Comparison of ENCODE assay signal across 8 cellular contexts in genomic region chr14:54440454-54440853, GRCh38. TPM values are rescaled to one million over a fixed set of nuclear protein-coding genes. Genes with fewer than 3 reads are reported as not detected.
DNase-seq lines count a peak whose midpoint lies in the region; ATAC-seq, FAIRE-seq and TF ChIP-seq lines count a peak whose summit lies in the region.

No MANE protein-coding gene starts in this region.

- no peaks in the 10 kb centered on the region for H3K9me3 ChIP-seq in mucosa of descending colon

- DNase-seq in AG09309 (ENCODE audit: low read depth) (no peak), cerebellum (ENCODE audit: low spot score) (peak; percentile 10), mucosa of descending colon (no peak), GM12892 (ENCODE audit: insufficient read length) (no peak), NCI-H2107 (lab: John Stamatoyannopoulos, UW) (no peak)
- DNase-seq in Jurkat, Clone E6-1 (ENCODE audit: low read depth, low spot score): no peak
- DNase-seq in stimulated activated CD4-positive, alpha-beta T cell treated with anti-CD3 and anti-CD28 coated beads, Interleukin-4, amount 100 ng/mL, for 24 hours: no peak

- no peaks in the 10 kb centered on the region for H3K36me3 ChIP-seq in mucosa of descending colon (ENCODE audit: low read depth)

- TF ChIP-seq CTCF in AG09309 (IDR thresholded peaks at IDR 0.05; ENCODE audit: control insufficient read depth, insufficient read depth, low read depth, low read length, missing control alignments) (no peak), mucosa of descending colon (IDR thresholded peaks at IDR 0.05) (no peak)

- no peak for FAIRE-seq in GM12892 (lab: Jason Lieb, UNC)

- no peak for TF ChIP-seq POLR2A in GM12892 (IDR thresholded peaks at IDR 0.05; ENCODE audit: low read depth, low read length)

- peaks cover 14% of the 10 kb centered on the region for H3K4me1 ChIP-seq in mucosa of descending colon (ENCODE audit: low read depth)

- intact Hi-C loops in mucosa of descending colon (cut with DNase I, micrococcal nuclease): no loop called here

- no peak for ATAC-seq in mucosa of descending colon
- ATAC-seq in HG02588 (IDR thresholded peaks at IDR 0.05; ENCODE audit: unreplicated experiment): no peak

- peak overlapping the region; percentile 76 for H3K4me3 ChIP-seq in AG09309 (ENCODE audit: control insufficient read depth, low read depth, low read length)
- H3K4me3 ChIP-seq in Jurkat, Clone E6-1 (ENCODE audit: low read length): peak overlapping the region; percentile 82
- peak overlapping the region; percentile 59 for H3K4me3 ChIP-seq in mucosa of descending colon

RNA-seq across cellular contexts. Expression of gene CNIH1, which starts 0.7 kb away (rescaled TPM):
- 156 TPM for polyA plus RNA-seq in Jurkat, Clone E6-1 (2012; ENCODE audit: insufficient read depth, insufficient read length)
- total RNA-seq in cerebellum (40.2 TPM), mucosa of descending colon (100 to 1,000 TPM in 2 of 3 donors, 10 to 100 TPM in 1; 99.9 to 115 (median 101) TPM)
- polyA plus RNA-seq in GM12892 (2012; ENCODE audit: missing spikeins): 84.4 TPM

RNA-seq across cellular contexts. Expression of gene CDKN3, which starts 43.6 kb away (rescaled TPM):
- 207 TPM for polyA plus RNA-seq in Jurkat, Clone E6-1 (2012; ENCODE audit: insufficient read depth, insufficient read length)
- total RNA-seq in cerebellum (11.3 TPM), mucosa of descending colon (10 to 100 TPM in 1 of 3 donors, 1 to 10 TPM in 2; 1.7 to 18.2 (median 3.4) TPM)
- polyA plus RNA-seq in GM12892 (2012; ENCODE audit: missing spikeins): 40.2 TPM

RNA-seq across cellular contexts. Expression of gene GMFB, which starts 48.3 kb away (rescaled TPM):
- polyA plus RNA-seq in Jurkat, Clone E6-1 (2012; ENCODE audit: insufficient read depth, insufficient read length): 28.0 TPM
- total RNA-seq in cerebellum: 128 TPM
- total RNA-seq in mucosa of descending colon: 10 to 100 TPM; 55.7 to 74.4 (median 57.5) TPM
- 30.9 TPM for polyA plus RNA-seq in GM12892 (2012; ENCODE audit: missing spikeins)
